1 cellular context compared by ENCODE assay signal in the genomic region with DNA sequence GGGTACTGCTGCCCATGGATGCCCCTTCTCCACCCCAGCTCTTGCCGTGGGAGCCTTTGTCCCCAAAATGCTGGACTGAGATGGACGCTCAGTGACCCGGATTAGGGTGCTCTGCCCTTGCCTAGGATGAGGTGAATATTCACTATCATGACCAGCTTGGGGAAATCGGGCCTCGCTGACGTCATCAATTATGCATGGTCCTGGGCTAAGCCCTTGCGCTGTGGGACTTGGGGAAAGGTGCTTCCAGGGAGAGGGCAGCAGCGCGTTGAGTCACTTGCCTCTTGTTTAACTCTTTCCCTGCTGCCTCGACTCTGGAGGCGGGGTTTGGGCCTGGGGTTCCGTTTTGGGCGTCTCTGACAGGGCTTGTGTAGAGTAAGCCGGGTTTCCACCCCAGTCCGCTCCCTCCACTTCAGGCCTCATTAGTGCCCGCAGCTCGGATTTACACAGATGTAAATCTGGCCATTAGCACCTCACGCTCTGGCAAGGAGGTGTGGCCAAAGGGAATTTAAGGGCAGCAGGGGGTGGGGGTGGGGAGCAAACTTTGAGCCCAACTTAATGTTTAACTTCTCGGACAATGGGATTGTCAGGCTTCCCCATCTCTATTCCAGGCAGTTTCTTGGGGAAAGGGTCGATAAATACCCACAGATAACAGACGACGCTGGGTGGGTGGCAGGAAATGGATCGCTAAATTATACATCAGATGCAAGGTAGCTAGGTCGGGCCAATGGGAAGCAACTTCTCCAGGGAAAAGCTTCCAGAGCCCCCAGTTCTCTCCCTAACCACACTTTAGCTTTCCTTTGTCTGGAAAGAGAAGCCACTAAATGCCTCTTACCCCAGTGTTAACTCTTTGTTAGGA.
TF ChIP-seq lines count a peak whose summit lies in the region.

No MANE protein-coding gene starts in this region.

TF ChIP-seq in HepG2, 621 proteins besides CTCF, POLR2A, EP300 and RAD21 (continued from another document and continues in another):
- TF ChIP-seq, protein P1, sequence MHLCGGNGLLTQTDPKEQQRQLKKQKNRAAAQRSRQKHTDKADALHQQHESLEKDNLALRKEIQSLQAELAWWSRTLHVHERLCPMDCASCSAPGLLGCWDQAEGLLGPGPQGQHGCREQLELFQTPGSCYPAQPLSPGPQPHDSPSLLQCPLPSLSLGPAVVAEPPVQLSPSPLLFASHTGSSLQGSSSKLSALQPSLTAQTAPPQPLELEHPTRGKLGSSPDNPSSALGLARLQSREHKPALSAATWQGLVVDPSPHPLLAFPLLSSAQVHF (CRISPR knock-in tag; IDR thresholded peaks at IDR 0.05), result no peak
- TF ChIP-seq, protein P2, sequence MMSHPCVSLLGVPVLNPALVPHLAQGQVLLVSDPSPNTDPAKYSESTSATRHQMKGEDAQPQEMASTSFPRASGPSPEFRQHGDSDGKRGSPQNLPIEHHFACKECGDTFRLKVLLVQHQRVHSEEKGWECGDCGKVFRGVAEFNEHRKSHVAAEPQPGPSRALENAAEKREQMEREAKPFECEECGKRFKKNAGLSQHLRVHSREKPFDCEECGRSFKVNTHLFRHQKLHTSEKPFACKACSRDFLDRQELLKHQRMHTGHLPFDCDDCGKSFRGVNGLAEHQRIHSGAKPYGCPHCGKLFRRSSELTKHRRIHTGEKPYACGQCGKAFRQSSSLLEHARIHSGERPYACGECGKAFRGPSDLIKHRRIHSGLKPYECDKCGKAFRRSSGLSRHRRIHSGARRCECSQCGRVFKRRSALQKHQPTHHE (CRISPR knock-in tag; IDR thresholded peaks at IDR 0.05; ENCODE audit: borderline replicate concordance), result 0 out of 2 replicates have a peak, but pooled peaks have one; percentile 59
- peak; percentile 57 for TF ChIP-seq GATAD1 (CRISPR knock-in tag; IDR thresholded peaks at IDR 0.05)
- TF ChIP-seq CAMTA2 (CRISPR knock-in tag; IDR thresholded peaks at IDR 0.05; ENCODE audit: borderline replicate concordance), result no peak
- TF ChIP-seq, protein P3, sequence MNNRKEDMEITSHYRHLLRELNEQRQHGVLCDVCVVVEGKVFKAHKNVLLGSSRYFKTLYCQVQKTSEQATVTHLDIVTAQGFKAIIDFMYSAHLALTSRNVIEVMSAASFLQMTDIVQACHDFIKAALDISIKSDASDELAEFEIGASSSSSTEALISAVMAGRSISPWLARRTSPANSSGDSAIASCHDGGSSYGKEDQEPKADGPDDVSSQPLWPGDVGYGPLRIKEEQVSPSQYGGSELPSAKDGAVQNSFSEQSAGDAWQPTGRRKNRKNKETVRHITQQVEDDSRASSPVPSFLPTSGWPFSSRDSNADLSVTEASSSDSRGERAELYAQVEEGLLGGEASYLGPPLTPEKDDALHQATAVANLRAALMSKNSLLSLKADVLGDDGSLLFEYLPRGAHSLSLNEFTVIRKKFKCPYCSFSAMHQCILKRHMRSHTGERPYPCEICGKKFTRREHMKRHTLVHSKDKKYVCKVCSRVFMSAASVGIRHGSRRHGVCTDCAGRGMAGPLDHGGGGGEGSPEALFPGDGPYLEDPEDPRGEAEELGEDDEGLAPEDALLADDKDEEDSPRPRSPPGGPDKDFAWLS (CRISPR knock-in tag; IDR thresholded peaks at IDR 0.05; ENCODE audit: borderline replicate concordance), result 0 out of 2 replicates have a peak, but pooled peaks have one; percentile 58
- no peak for TF ChIP-seq NKX3-1 (CRISPR knock-in tag; IDR thresholded peaks at IDR 0.05)
- peak; percentile 89; the same call in 1 of the 2 replicates for TF ChIP-seq TBX3 (IDR thresholded peaks at IDR 0.05; ENCODE audit: borderline replicate concordance)
- peak; percentile 47; the same call in 1 of the 2 replicates for TF ChIP-seq CEBPG (CRISPR knock-in tag; IDR thresholded peaks at IDR 0.05)
- TF ChIP-seq NFRKB (IDR thresholded peaks at IDR 0.05), result no peak
- no peak for TF ChIP-seq ZBTB8A (CRISPR knock-in tag; IDR thresholded peaks at IDR 0.05; ENCODE audit: borderline replicate concordance, low read depth)
- no peak for TF ChIP-seq ZKSCAN5 (CRISPR knock-in tag; IDR thresholded peaks at IDR 0.05)
- no peak for TF ChIP-seq SIX1 (CRISPR knock-in tag; IDR thresholded peaks at IDR 0.05; ENCODE audit: borderline replicate concordance)
- TF ChIP-seq, protein P4, sequence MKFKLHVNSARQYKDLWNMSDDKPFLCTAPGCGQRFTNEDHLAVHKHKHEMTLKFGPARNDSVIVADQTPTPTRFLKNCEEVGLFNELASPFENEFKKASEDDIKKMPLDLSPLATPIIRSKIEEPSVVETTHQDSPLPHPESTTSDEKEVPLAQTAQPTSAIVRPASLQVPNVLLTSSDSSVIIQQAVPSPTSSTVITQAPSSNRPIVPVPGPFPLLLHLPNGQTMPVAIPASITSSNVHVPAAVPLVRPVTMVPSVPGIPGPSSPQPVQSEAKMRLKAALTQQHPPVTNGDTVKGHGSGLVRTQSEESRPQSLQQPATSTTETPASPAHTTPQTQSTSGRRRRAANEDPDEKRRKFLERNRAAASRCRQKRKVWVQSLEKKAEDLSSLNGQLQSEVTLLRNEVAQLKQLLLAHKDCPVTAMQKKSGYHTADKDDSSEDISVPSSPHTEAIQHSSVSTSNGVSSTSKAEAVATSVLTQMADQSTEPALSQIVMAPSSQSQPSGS (CRISPR knock-in tag; IDR thresholded peaks at IDR 0.05), result peak; percentile 94
- TF ChIP-seq ZNF546 (CRISPR knock-in tag; conservative IDR thresholded peaks at IDR 0.05), result no peak; the same call in 1 of the 2 replicates
- TF ChIP-seq, protein P5, sequence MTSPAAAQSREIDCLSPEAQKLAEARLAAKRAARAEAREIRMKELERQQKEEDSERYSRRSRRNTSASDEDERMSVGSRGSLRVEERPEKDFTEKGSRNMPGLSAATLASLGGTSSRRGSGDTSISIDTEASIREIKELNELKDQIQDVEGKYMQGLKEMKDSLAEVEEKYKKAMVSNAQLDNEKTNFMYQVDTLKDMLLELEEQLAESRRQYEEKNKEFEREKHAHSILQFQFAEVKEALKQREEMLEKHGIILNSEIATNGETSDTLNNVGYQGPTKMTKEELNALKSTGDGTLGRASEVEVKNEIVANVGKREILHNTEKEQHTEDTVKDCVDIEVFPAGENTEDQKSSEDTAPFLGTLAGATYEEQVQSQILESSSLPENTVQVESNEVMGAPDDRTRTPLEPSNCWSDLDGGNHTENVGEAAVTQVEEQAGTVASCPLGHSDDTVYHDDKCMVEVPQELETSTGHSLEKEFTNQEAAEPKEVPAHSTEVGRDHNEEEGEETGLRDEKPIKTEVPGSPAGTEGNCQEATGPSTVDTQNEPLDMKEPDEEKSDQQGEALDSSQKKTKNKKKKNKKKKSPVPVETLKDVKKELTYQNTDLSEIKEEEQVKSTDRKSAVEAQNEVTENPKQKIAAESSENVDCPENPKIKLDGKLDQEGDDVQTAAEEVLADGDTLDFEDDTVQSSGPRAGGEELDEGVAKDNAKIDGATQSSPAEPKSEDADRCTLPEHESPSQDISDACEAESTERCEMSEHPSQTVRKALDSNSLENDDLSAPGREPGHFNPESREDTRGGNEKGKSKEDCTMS (CRISPR knock-in tag; conservative IDR thresholded peaks at IDR 0.05), result no peak
- TF ChIP-seq ZNF101 (CRISPR knock-in tag; IDR thresholded peaks at IDR 0.05; ENCODE audit: borderline replicate concordance, low read depth), result no peak
- peak; percentile 63; the same call in 1 of the 2 replicates for TF ChIP-seq ZNF430 (CRISPR knock-in tag; IDR thresholded peaks at IDR 0.05)
- TF ChIP-seq ZNF224 (CRISPR knock-in tag; IDR thresholded peaks at IDR 0.05), result no peak; the same call in 1 of the 2 replicates
- TF ChIP-seq, protein P6, sequence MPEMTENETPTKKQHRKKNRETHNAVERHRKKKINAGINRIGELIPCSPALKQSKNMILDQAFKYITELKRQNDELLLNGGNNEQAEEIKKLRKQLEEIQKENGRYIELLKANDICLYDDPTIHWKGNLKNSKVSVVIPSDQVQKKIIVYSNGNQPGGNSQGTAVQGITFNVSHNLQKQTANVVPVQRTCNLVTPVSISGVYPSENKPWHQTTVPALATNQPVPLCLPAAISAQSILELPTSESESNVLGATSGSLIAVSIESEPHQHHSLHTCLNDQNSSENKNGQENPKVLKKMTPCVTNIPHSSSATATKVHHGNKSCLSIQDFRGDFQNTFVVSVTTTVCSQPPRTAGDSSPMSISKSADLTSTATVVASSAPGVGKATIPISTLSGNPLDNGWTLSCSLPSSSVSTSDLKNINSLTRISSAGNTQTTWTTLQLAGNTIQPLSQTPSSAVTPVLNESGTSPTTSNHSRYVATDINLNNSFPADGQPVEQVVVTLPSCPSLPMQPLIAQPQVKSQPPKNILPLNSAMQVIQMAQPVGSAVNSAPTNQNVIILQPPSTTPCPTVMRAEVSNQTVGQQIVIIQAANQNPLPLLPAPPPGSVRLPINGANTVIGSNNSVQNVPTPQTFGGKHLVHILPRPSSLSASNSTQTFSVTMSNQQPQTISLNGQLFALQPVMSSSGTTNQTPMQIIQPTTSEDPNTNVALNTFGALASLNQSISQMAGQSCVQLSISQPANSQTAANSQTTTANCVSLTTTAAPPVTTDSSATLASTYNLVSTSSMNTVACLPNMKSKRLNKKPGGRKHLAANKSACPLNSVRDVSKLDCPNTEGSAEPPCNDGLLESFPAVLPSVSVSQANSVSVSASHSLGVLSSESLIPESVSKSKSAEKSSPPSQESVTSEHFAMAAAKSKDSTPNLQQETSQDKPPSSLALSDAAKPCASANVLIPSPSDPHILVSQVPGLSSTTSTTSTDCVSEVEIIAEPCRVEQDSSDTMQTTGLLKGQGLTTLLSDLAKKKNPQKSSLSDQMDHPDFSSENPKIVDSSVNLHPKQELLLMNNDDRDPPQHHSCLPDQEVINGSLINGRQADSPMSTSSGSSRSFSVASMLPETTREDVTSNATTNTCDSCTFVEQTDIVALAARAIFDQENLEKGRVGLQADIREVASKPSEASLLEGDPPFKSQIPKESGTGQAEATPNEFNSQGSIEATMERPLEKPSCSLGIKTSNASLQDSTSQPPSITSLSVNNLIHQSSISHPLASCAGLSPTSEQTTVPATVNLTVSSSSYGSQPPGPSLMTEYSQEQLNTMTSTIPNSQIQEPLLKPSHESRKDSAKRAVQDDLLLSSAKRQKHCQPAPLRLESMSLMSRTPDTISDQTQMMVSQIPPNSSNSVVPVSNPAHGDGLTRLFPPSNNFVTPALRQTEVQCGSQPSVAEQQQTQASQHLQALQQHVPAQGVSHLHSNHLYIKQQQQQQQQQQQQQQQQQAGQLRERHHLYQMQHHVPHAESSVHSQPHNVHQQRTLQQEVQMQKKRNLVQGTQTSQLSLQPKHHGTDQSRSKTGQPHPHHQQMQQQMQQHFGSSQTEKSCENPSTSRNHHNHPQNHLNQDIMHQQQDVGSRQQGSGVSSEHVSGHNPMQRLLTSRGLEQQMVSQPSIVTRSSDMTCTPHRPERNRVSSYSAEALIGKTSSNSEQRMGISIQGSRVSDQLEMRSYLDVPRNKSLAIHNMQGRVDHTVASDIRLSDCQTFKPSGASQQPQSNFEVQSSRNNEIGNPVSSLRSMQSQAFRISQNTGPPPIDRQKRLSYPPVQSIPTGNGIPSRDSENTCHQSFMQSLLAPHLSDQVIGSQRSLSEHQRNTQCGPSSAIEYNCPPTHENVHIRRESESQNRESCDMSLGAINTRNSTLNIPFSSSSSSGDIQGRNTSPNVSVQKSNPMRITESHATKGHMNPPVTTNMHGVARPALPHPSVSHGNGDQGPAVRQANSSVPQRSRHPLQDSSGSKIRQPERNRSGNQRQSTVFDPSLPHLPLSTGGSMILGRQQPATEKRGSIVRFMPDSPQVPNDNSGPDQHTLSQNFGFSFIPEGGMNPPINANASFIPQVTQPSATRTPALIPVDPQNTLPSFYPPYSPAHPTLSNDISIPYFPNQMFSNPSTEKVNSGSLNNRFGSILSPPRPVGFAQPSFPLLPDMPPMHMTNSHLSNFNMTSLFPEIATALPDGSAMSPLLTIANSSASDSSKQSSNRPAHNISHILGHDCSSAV (CRISPR knock-in tag; IDR thresholded peaks at IDR 0.05; ENCODE audit: borderline replicate concordance), result no peak
- TF ChIP-seq AKAP8 (CRISPR knock-in tag; IDR thresholded peaks at IDR 0.05), result no peak
- no peak for TF ChIP-seq ZNF160 (CRISPR knock-in tag; IDR thresholded peaks at IDR 0.05)
- no peak for TF ChIP-seq RBM39 (IDR thresholded peaks at IDR 0.05; ENCODE audit: low read depth, low read length, poor library complexity, severe bottlenecking)
- peak; percentile 93 for TF ChIP-seq ONECUT2 (CRISPR knock-in tag; IDR thresholded peaks at IDR 0.05)
- no peak for TF ChIP-seq ZNF205 (CRISPR knock-in tag; IDR thresholded peaks at IDR 0.05)
- 0 out of 2 replicates have a peak, but pooled peaks have one; percentile 72 for TF ChIP-seq ZNF230 (CRISPR knock-in tag; IDR thresholded peaks at IDR 0.05)
- TF ChIP-seq ZNF614 (CRISPR knock-in tag; IDR thresholded peaks at IDR 0.05; ENCODE audit: borderline replicate concordance), result no peak
- TF ChIP-seq JDP2 (CRISPR knock-in tag; IDR thresholded peaks at IDR 0.05; ENCODE audit: borderline replicate concordance), result no peak
- TF ChIP-seq, protein P7, sequence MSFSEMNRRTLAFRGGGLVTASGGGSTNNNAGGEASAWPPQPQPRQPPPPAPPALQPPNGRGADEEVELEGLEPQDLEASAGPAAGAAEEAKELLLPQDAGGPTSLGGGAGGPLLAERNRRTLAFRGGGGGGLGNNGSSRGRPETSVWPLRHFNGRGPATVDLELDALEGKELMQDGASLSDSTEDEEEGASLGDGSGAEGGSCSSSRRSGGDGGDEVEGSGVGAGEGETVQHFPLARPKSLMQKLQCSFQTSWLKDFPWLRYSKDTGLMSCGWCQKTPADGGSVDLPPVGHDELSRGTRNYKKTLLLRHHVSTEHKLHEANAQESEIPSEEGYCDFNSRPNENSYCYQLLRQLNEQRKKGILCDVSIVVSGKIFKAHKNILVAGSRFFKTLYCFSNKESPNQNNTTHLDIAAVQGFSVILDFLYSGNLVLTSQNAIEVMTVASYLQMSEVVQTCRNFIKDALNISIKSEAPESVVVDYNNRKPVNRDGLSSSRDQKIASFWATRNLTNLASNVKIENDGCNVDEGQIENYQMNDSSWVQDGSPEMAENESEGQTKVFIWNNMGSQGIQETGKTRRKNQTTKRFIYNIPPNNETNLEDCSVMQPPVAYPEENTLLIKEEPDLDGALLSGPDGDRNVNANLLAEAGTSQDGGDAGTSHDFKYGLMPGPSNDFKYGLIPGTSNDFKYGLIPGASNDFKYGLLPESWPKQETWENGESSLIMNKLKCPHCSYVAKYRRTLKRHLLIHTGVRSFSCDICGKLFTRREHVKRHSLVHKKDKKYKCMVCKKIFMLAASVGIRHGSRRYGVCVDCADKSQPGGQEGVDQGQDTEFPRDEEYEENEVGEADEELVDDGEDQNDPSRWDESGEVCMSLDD (CRISPR knock-in tag; IDR thresholded peaks at IDR 0.05; ENCODE audit: borderline replicate concordance), result peak; percentile 60; the same call in 1 of the 2 replicates
- TF ChIP-seq SOX5 (CRISPR knock-in tag; IDR thresholded peaks at IDR 0.05; ENCODE audit: borderline replicate concordance), result peak; percentile 94
